Comparison of ENCODE assay signal across 1 cellular context in the genomic region with DNA sequence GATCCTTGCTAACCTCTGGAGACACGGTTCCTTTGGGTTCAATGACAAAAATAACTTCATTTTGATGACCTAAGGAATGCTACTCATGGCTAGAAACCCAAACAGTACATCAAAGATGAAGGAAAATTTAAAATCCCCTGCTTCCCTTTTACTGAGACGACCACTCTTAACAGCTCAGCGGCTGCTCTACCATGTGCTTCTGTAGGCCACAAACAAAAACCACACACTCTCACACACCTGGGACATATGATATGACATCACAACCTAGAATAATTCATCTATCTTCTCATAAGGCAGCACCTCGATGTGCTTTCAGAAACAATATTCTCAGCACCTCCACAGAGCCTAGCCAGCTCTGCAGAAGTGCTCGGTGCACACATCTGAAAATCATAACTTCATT.
TF ChIP-seq lines count a peak whose summit lies in the region.

No MANE protein-coding gene starts in this region.

TF ChIP-seq in SK-N-SH treated with all-trans-retinoic acid at 6 μM for 48 hours, 23 proteins besides CTCF, POLR2A, EP300 and RAD21:
- TF ChIP-seq ARNTL (CRISPR knock-in tag; IDR thresholded peaks at IDR 0.05; ENCODE audit: borderline replicate concordance, low read depth) (no peak), RARB (CRISPR knock-in tag; IDR thresholded peaks at IDR 0.05) (no peak), ZNF565 (CRISPR knock-in tag; conservative IDR thresholded peaks at IDR 0.05; ENCODE audit: low read depth) (no peak), GLIS3 (CRISPR knock-in tag; IDR thresholded peaks at IDR 0.05) (no peak), ZNF8 (CRISPR knock-in tag; IDR thresholded peaks at IDR 0.05) (no peak)
